8 cellular contexts compared by ENCODE assay signal in genomic region chr4:37890501-37891220, GRCh38. TPM values are rescaled to one million over a fixed set of nuclear protein-coding genes. Genes with fewer than 3 reads are reported as not detected.
DNase-seq lines count a peak whose midpoint lies in the region; ATAC-seq and TF ChIP-seq lines count a peak whose summit lies in the region.

Gene TBC1D1 (plus strand): TSS chr4:37891084. CDS start chr4:37902096, 11,012 bp downstream.

- H3K9me2 ChIP-seq in PC-3 (replicated peaks; ENCODE audit: low read length), result no peaks in the 10 kb centered on the region

- intact Hi-C loops in PC-3 (cut with micrococcal nuclease), result loop anchor here (1.0 to 10.0 kb wide), 4 partner anchors 64 to 145 kb away; partner anchors contain the start of gene PGM2

- H3K27ac Mint-ChIP-seq in osteocyte (ENCODE audit: unreplicated experiment) (peak within 1 kb of the TSS; percentile 23), type B pancreatic cell (peak within 1 kb of the TSS; percentile 43)

- no peaks in the 10 kb centered on the region for H4K20me1 ChIP-seq in PC-3 (ENCODE audit: low read length)

- H3K4me3 Mint-ChIP-seq in osteocyte (ENCODE audit: unreplicated experiment) (peak within 1 kb of the TSS; percentile 81), type B pancreatic cell (peak within 1 kb of the TSS; percentile 91)

- H3K4me3 ChIP-seq in AG04450 (ENCODE audit: low read depth, low read length) (peak within 1 kb of the TSS; percentile 65), PC-3 (ENCODE audit: low read length) (peak within 1 kb of the TSS; percentile 69)

- H3K27me3 Mint-ChIP-seq in osteocyte (ENCODE audit: unreplicated experiment) (peaks cover 45% of the 10 kb centered on the region), type B pancreatic cell (peaks cover 73% of the 10 kb centered on the region)

- no peak within 1 kb of the TSS for H3K9ac ChIP-seq in PC-3 (ENCODE audit: low read length)

- peaks cover 11% of the 10 kb centered on the region for H3K4me1 Mint-ChIP-seq in osteocyte (ENCODE audit: unreplicated experiment)
- no peaks in the 10 kb centered on the region for H3K4me1 Mint-ChIP-seq in type B pancreatic cell (ENCODE audit: unreplicated experiment)

- no peaks in the 10 kb centered on the region; the same call in 1 of the 2 replicates for H3K9me3 ChIP-seq in AG04450 (ENCODE audit: control insufficient read depth, insufficient read depth, low read length)
- H3K9me3 ChIP-seq in PC-3 (ENCODE audit: low read length), result no peaks in the 10 kb centered on the region

- ATAC-seq in GM18907 (IDR thresholded peaks at IDR 0.05; ENCODE audit: unreplicated experiment), result peak; percentile 33
- ATAC-seq in HG03139 (IDR thresholded peaks at IDR 0.05; ENCODE audit: unreplicated experiment), result peak; percentile 31
- peak; percentile 79 for ATAC-seq in PC-3

- POLR2A ChIA-PET in AG04450 (lab: Yijun Ruan, JAX) (no interaction called here), PC-3 (lab: Charles Lee; ENCODE audit: unreplicated experiment) (no interaction called here)

- H3K79me2 ChIP-seq in PC-3 (ENCODE audit: low read length), result no peaks in the 10 kb centered on the region

- peak within 1 kb of the TSS; percentile 64 for H2AFZ ChIP-seq in PC-3 (ENCODE audit: low read length)

- H3K36me3 Mint-ChIP-seq in osteocyte (ENCODE audit: unreplicated experiment), result no peaks in the 10 kb centered on the region
- no peaks in the 10 kb centered on the region for H3K36me3 Mint-ChIP-seq in type B pancreatic cell

- no peaks in the 10 kb centered on the region for H3K4me1 ChIP-seq in PC-3 (ENCODE audit: insufficient read depth, low read length)

- H3K36me3 ChIP-seq in PC-3 (ENCODE audit: low read depth, low read length), result no peaks in the 10 kb centered on the region

- peak within 1 kb of the TSS; percentile 84 for H3K4me2 ChIP-seq in PC-3 (ENCODE audit: low read length)

- peak within 1 kb of the TSS; percentile 11 for H3K27ac ChIP-seq in AG04450 (ENCODE audit: low read depth, low read length)
- H3K27ac ChIP-seq in PC-3 (ENCODE audit: low read length), result no peak within 1 kb of the TSS

- TF ChIP-seq CTCF in AG04450 (IDR thresholded peaks at IDR 0.05; ENCODE audit: low read depth, low read length) (no peak), PC-3 (conservative IDR thresholded peaks at IDR 0.05; ENCODE audit: low read depth, low read length) (no peak), osteocyte (IDR thresholded peaks at IDR 0.05) (no peak), type B pancreatic cell (conservative IDR thresholded peaks at IDR 0.05) (no peak)

- CTCF ChIA-PET in AG04450 (lab: Charles Lee) (interaction anchor here (0.6 to 1.0 kb wide), 2 partner anchors 86 to 172 kb away, joined by 3 to 5 read pairs; no protein-coding TSS in a partner anchor), PC-3 (lab: Charles Lee) (no interaction called here)

- H3K27me3 ChIP-seq in AG04450 (ENCODE audit: control insufficient read depth, insufficient read depth, low read length) (peaks cover 28% of the 10 kb centered on the region), PC-3 (ENCODE audit: low read length) (no peaks in the 10 kb centered on the region)

- no peaks in the 10 kb centered on the region for H3F3A ChIP-seq in PC-3 (ENCODE audit: low read length, unreplicated experiment)

- no TSS peak for BruUV-seq in PC-3 (replicated peaks; lab: Mats Ljungman, UMichigan)

- DNase-seq in AG04450 (ENCODE audit: low read depth, low spot score) (no peak), PC-3 (peak; percentile 24), glomerular endothelial cell (ENCODE audit: extremely low read depth, low read depth, low spot score) (no peak), osteocyte (ENCODE audit: extremely low spot score, unreplicated experiment) (peak; percentile 86), type B pancreatic cell (ENCODE audit: extremely low spot score, unreplicated experiment) (no peak)
- peak; percentile 37 for DNase-seq in activated effector memory CD4-positive, alpha-beta T cell treated with Interleukin-2 at 50 U/mL for 16 hours

- H3K9me3 Mint-ChIP-seq in osteocyte (ENCODE audit: unreplicated experiment) (no peaks in the 10 kb centered on the region), type B pancreatic cell (no peaks in the 10 kb centered on the region)

RNA-seq across cellular contexts. Expression of gene TBC1D1, which starts in this region (rescaled TPM):
- polyA plus RNA-seq in AG04450 (2011; rRNA removed), result 37.0 and 50.7 TPM in 2 replicates
- polyA minus RNA-seq in AG04450 (2011; rRNA and poly(A)+ RNA removed), result 52.5 and 54.2 TPM in 2 replicates
- total RNA-seq in PC-3 (2014; rRNA removed), result 87.0 and 89.0 TPM in 2 replicates
- 115 and 133 TPM in 2 replicates for total RNA-seq in glomerular endothelial cell
- 46.2 and 46.9 TPM in 2 replicates for total RNA-seq in osteocyte
- 85.3 and 110 TPM in 2 replicates for total RNA-seq in type B pancreatic cell (ENCODE audit: low replicate concordance)

Comparison
In these comparisons a context has a peak if more than half of its experiments do, and no peak if none do; other contexts are left out.
1. DNase-seq: peak in PC-3 (single experiment), activated effector memory CD4-positive, alpha-beta T cell treated with Interleukin-2 at 50 U/mL for 16 hours (single experiment) and osteocyte (single experiment); none in AG04450 (single experiment), glomerular endothelial cell (single experiment) and type B pancreatic cell (single experiment).
2. Peak in every context shown above with its lines, with median percentiles within 50 percentile points of each other: ATAC-seq.